1 cellular context compared by ENCODE assay signal in genomic region chr6:73732845-73733675, GRCh38.
A peak's percentile ranks its signal among the peaks of the same experiment; 100 is the strongest.
TF ChIP-seq lines count a peak whose summit lies in the region.

No MANE protein-coding gene starts in this region.

TF ChIP-seq in HepG2, 621 proteins besides CTCF, POLR2A, EP300 and RAD21 (continued from another document):
- TF ChIP-seq ZHX1 (CRISPR knock-in tag; IDR thresholded peaks at IDR 0.05; ENCODE audit: low read depth) (no peak), STAG1 (CRISPR knock-in tag; IDR thresholded peaks at IDR 0.05) (peak; percentile 73), HDAC1 (CRISPR knock-in tag; IDR thresholded peaks at IDR 0.05) (no peak), MAFF (IDR thresholded peaks at IDR 0.05; ENCODE audit: low read depth, low read length) (no peak), KLF15 (CRISPR knock-in tag; IDR thresholded peaks at IDR 0.05; ENCODE audit: borderline replicate concordance) (no peak), ZNF264 (CRISPR knock-in tag; IDR thresholded peaks at IDR 0.05) (no peak), ZNF687 (CRISPR knock-in tag; IDR thresholded peaks at IDR 0.05) (no peak), FLYWCH1 (CRISPR knock-in tag; IDR thresholded peaks at IDR 0.05) (no peak), ZNF557 (CRISPR knock-in tag; IDR thresholded peaks at IDR 0.05) (no peak), KDM2A (CRISPR knock-in tag; IDR thresholded peaks at IDR 0.05; ENCODE audit: borderline replicate concordance, low read depth) (no peak), HNF4A (CRISPR knock-in tag; IDR thresholded peaks at IDR 0.05) (no peak), THAP11 (CRISPR knock-in tag; IDR thresholded peaks at IDR 0.05) (no peak), CSRNP1 (CRISPR knock-in tag; IDR thresholded peaks at IDR 0.05) (no peak), ZBTB37 (CRISPR knock-in tag; IDR thresholded peaks at IDR 0.05) (no peak), RERE (CRISPR knock-in tag; IDR thresholded peaks at IDR 0.05; ENCODE audit: low read depth) (no peak), PHF8 (CRISPR knock-in tag; IDR thresholded peaks at IDR 0.05) (no peak), ZNF224 (CRISPR knock-in tag; IDR thresholded peaks at IDR 0.05) (no peak), BCL6 (CRISPR knock-in tag; IDR thresholded peaks at IDR 0.05) (no peak), ETS1 (CRISPR knock-in tag; IDR thresholded peaks at IDR 0.05) (no peak), SMC3 (IDR thresholded peaks at IDR 0.05; ENCODE audit: low read length) (peak; percentile 81), ZNF530 (CRISPR knock-in tag; IDR thresholded peaks at IDR 0.05; ENCODE audit: low read depth) (no peak), ZNF780A (CRISPR knock-in tag; IDR thresholded peaks at IDR 0.05) (no peak), ZNF362 (CRISPR knock-in tag; IDR thresholded peaks at IDR 0.05; ENCODE audit: borderline replicate concordance) (no peak), PCBP2 (optimal IDR thresholded peaks at IDR 0.05; ENCODE audit: low read depth, low read length, poor library complexity, severe bottlenecking) (no peak), XRCC5 (optimal IDR thresholded peaks at IDR 0.05; ENCODE audit: low read length) (peak; percentile 46), YY1 (IDR thresholded peaks at IDR 0.05; ENCODE audit: insufficient read depth, insufficient replicate concordance, low read depth, low read length) (peak; percentile 48)
